ENCODE assay signal across 27 cellular contexts in genomic region chr11:113404859-113405430, GRCh38. TPM values are rescaled to one million over a fixed set of nuclear protein-coding genes. Genes with fewer than 3 reads are reported as not detected.
DNase-seq lines count a peak whose midpoint lies in the region; ATAC-seq, FAIRE-seq and TF ChIP-seq lines count a peak whose summit lies in the region.
"Had no signal": no experiment of that assay in that cellular context is flagged by ENCODE, and none has a peak within 500 bp of the region (broad histone marks: within the 10 kb centered on the region; RNA-seq: fewer than 3 reads in every experiment).

No MANE protein-coding gene starts in this region.

- BruUV-seq in mammary epithelial cell (replicated peaks; lab: Mats Ljungman, UMichigan), result no TSS peak

- H4K20me1 ChIP-seq in mammary epithelial cell (ENCODE audit: insufficient read depth, low read length) (no peaks in the 10 kb centered on the region), osteoblast (ENCODE audit: insufficient read depth, low read length) (no peaks in the 10 kb centered on the region)

- no peak for TF ChIP-seq POLR2A in H54 (IDR thresholded peaks at IDR 0.05; ENCODE audit: low read depth, low read length)

- DNase-seq in NCI-H69 (lab: John Stamatoyannopoulos, UW) (peak; percentile 42), mammary epithelial cell (peak; percentile 39), foreskin keratinocyte (peak in 1 of 2 donors; percentile 45), osteoblast (ENCODE audit: insufficient read length, low spot score, missing footprints) (peak; percentile 68), H54 (ENCODE audit: insufficient read length, low spot score) (no peak)
- DNase-seq: C1 segment of cervical spinal cord; Caco-2; CD8-positive, alpha-beta T cell; GDM1; Karpas-422; NCI-H1092 treated with DMSO at 0.1 percent for 48 hours; NCI-H1436; NCI-H187; NCI-H2171 treated with DMSO at 0.1 percent for 48 hours; NCI-H345; NCI-H510A treated with DMSO at 0.1 percent for 48 hours; NCI-H748 treated with DMSO at 0.1 percent for 48 hours; NK-92 treated with Interleukin-12 subunit alpha and Interleukin-12 subunit beta, amount 100 ng/mL, for 24 hours; PC-3; SJCRH30 had no signal

- intact Hi-C loops in mammary epithelial cell (cut with micrococcal nuclease), result loop anchor here (10.0 kb wide), 1 partner anchor 70 kb away; the partner anchor contains the start of gene DRD2

- H3K4me2 ChIP-seq in mammary epithelial cell (ENCODE audit: insufficient read depth, low read depth, low read length) (peak overlapping the region; percentile 22), osteoblast (ENCODE audit: insufficient read depth, low read length) (no peak overlapping the region)

- no peak for FAIRE-seq in H54 (lab: Jason Lieb, UNC)
- FAIRE-seq: GM12878, HepG2 had no signal

- H3K4me3 ChIP-seq in mammary epithelial cell (replicated peaks in 1 of 3; ENCODE audit: insufficient read depth in 1 of 3, low read depth in 2 of 3, low read length in 3 of 3) (no peak overlapping the region), osteoblast (ENCODE audit: insufficient read depth, low read length) (no peak overlapping the region)
- H3K4me3 ChIP-seq: GM12878, SJCRH30 had no signal

- no peaks in the 10 kb centered on the region for H3K9me3 ChIP-seq in mammary epithelial cell (replicated peaks; ENCODE audit: insufficient read depth, low read length)
- no peaks in the 10 kb centered on the region for H3K9me3 ChIP-seq in osteoblast (ENCODE audit: low read depth, low read length)
- H3K9me3 ChIP-seq: Caco-2, SJCRH30 had no signal

- H3K27ac ChIP-seq in mammary epithelial cell (ENCODE audit: insufficient read depth, low read depth, low read length) (no peak overlapping the region), foreskin keratinocyte (no peak overlapping the region), osteoblast (ENCODE audit: low read depth, low read length) (no peak overlapping the region)
- H3K27ac ChIP-seq: SJCRH30 had no signal

- dilution Hi-C loops in mammary epithelial cell (cut with HindIII; ENCODE audit: low sequenced_read_pairs), result no loop called here

- CTCF ChIA-PET in mammary epithelial cell (lab: Charles Lee; ENCODE audit: low non-redundant PET), result interaction anchor here (0.7 kb wide), 1 partner anchor 161 kb away, joined by 3 read pairs; no protein-coding TSS in a partner anchor

- no peak overlapping the region for H3K9ac ChIP-seq in mammary epithelial cell (ENCODE audit: insufficient read depth, low read length)

- H3K4me1 ChIP-seq in mammary epithelial cell (ENCODE audit: insufficient read depth, low read length), result peaks cover 35% of the 10 kb centered on the region
- H3K4me1 ChIP-seq in foreskin keratinocyte, result peaks cover 11% of the 10 kb centered on the region
- no peaks in the 10 kb centered on the region for H3K4me1 ChIP-seq in osteoblast (ENCODE audit: insufficient read depth, low read length)
- H3K4me1 ChIP-seq: SJCRH30 had no signal

- in situ Hi-C loops in mammary epithelial cell (cut with MboI; ENCODE audit: low sequenced_read_pairs in 2 of 2), result no loop called here

- H2AFZ ChIP-seq in mammary epithelial cell (ENCODE audit: low read depth, low read length) (peak overlapping the region; percentile 71), osteoblast (ENCODE audit: low read length) (no peak overlapping the region)

- 22% methylated on average over 3 of the region's 7 CpGs for WGBS in mammary epithelial cell (ENCODE audit: low coverage, missing lambda C conversion rate)

- TF ChIP-seq CTCF in mammary epithelial cell (conservative IDR thresholded peaks at IDR 0.05 in 1 of 2, IDR thresholded peaks at IDR 0.05 in 1 of 2; ENCODE audit: extremely low read depth in 1 of 2, insufficient read depth in 1 of 2, low read depth in 1 of 2, low read length in 2 of 2) (no peak), foreskin keratinocyte (conservative IDR thresholded peaks at IDR 0.05) (no peak), osteoblast (IDR thresholded peaks at IDR 0.05; ENCODE audit: extremely low read depth, low read depth, low read length) (no peak)

- H3K27me3 ChIP-seq in mammary epithelial cell (ENCODE audit: insufficient read depth, low read length) (no peaks in the 10 kb centered on the region), foreskin keratinocyte (no peaks in the 10 kb centered on the region), osteoblast (ENCODE audit: insufficient read depth, low read length) (peaks cover 35% of the 10 kb centered on the region)
- H3K27me3 ChIP-seq: SJCRH30 had no signal

- H3K79me2 ChIP-seq in mammary epithelial cell (ENCODE audit: insufficient read depth, low read length), result no peaks in the 10 kb centered on the region
- H3K79me2 ChIP-seq in osteoblast (ENCODE audit: insufficient read depth, low read length), result no peaks in the 10 kb centered on the region

- H3K36me3 ChIP-seq in mammary epithelial cell (ENCODE audit: insufficient read depth, low read length) (no peaks in the 10 kb centered on the region), osteoblast (ENCODE audit: insufficient read depth, low read length) (no peaks in the 10 kb centered on the region)
- H3K36me3 ChIP-seq: SJCRH30 had no signal

- peak; percentile 14 for ATAC-seq in foreskin keratinocyte
- no peak for ATAC-seq in HG03378 (IDR thresholded peaks at IDR 0.05; ENCODE audit: unreplicated experiment)
- no peak for ATAC-seq in GM19324 (IDR thresholded peaks at IDR 0.05; ENCODE audit: low FRiP score, unreplicated experiment)
- ATAC-seq: CD8-positive, alpha-beta T cell; GM12878; HepG2; PC-3; Right ventricle myocardium inferior; SK-N-SH treated with all-trans-retinoic acid at 6 μM for 48 hours had no signal

RNA-seq across cellular contexts. Expression of gene ANKK1, which starts 17.4 kb away (rescaled TPM):
- total RNA-seq in mammary epithelial cell (1 to 10 TPM; 1.5 to 2.3 TPM), foreskin keratinocyte (1.4 and 1.6 TPM in 2 replicates), osteoblast (under 0.01 TPM in 1 of 2 replicates, not detected in the other)
- polyA plus RNA-seq in mammary epithelial cell (2.5 TPM), foreskin keratinocyte (0.96 and 1.3 TPM in 2 replicates)
- 4.5 TPM for polyA minus RNA-seq in mammary epithelial cell
- total RNA-seq: GM12878, HT1080, Right ventricle myocardium inferior, SJCRH30 had no signal
- polyA plus RNA-seq: GM12878 had no signal
